In genomic region chr3:168888781-168889180, GRCh38 we compare ENCODE assay signal across 27 cellular contexts.
"Had no signal": no experiment of that assay in that cellular context is flagged by ENCODE, and none has a peak within 500 bp of the region (broad histone marks: within the 10 kb centered on the region; RNA-seq: fewer than 3 reads in every experiment).

No MANE protein-coding gene starts in this region.

- DNase-seq: colonic mucosa; dermis blood vessel endothelial cell; endodermal cell; glutamatergic neuron; islet precursor cell; left ventricle myocardium inferior; lower lobe of right lung; mesenchymal stem cell; midbrain; nucleus accumbens; pancreas; right cardiac atrium; spleen; stimulated activated CD4-positive, alpha-beta T cell treated with anti-CD3 and anti-CD28 coated beads, Interleukin-15, amount 100 ng/mL, for 24 hours; stimulated activated CD4-positive, alpha-beta T cell treated with anti-CD3 and anti-CD28 coated beads, Interleukin-1b, Interleukin-23, amount 100 ng/mL, for 48 hours; stimulated activated CD4-positive, alpha-beta T cell treated with anti-CD3 and anti-CD28 coated beads, Interleukin-4, amount 100 ng/mL, for 24 hours; tibial artery; upper lobe of left lung; uterus had no signal

- H3K9me3 ChIP-seq: colonic mucosa, gastroesophageal sphincter, left ventricle myocardium inferior, lower lobe of right lung, pancreas, spleen, tibial artery, upper lobe of left lung, uterus had no signal

- H3K36me3 Mint-ChIP-seq: natural killer cell treated with Interleukin-12 subunit alpha and Interleukin-12 subunit beta and Interleukin-15 and Interleukin-18, amount 100 ng/mL, for 72 hours; neural progenitor cell; stimulated activated memory B cell treated with anti-CD40 and anti-IgM and Interleukin-4, amounts not matched to agents 10 μg/mL and 1 μg/mL and 100 μg/mL, for 72 hours had no signal

- H3K27ac ChIP-seq: colonic mucosa, gastroesophageal sphincter, left ventricle myocardium inferior, lower lobe of right lung, neural progenitor cell, pancreas, spleen, tibial artery, upper lobe of left lung, uterus had no signal

- H3K9ac ChIP-seq: neural progenitor cell had no signal

- H3K27me3 ChIP-seq: colonic mucosa, gastroesophageal sphincter, neural progenitor cell, pancreas, spleen, tibial artery, upper lobe of left lung, uterus had no signal

- H3K4me3 ChIP-seq: colonic mucosa, gastroesophageal sphincter, left ventricle myocardium inferior, lower lobe of right lung, neural progenitor cell, pancreas, spleen, tibial artery, upper lobe of left lung, uterus had no signal

- H3K4me2 ChIP-seq: neural progenitor cell had no signal

- H3K4me1 ChIP-seq: colonic mucosa, lower lobe of right lung, neural progenitor cell, pancreas, spleen, upper lobe of left lung had no signal

- H3K4me1 Mint-ChIP-seq: neural progenitor cell; stimulated activated memory B cell treated with anti-CD40 and anti-IgM and Interleukin-4, amounts not matched to agents 10 μg/mL and 1 μg/mL and 100 μg/mL, for 72 hours had no signal

- H3K27ac Mint-ChIP-seq: endodermal cell; natural killer cell treated with Interleukin-12 subunit alpha and Interleukin-12 subunit beta and Interleukin-15 and Interleukin-18, amount 100 ng/mL, for 72 hours; neural progenitor cell; progenitor cell of endocrine pancreas; stimulated activated memory B cell treated with anti-CD40 and anti-IgM and Interleukin-4, amounts not matched to agents 10 μg/mL and 1 μg/mL and 100 μg/mL, for 72 hours; stimulated activated naive CD8-positive, alpha-beta T cell treated with anti-CD3 and anti-CD28 coated beads, Interleukin-15, Interleukin-2, amounts not matched to agents 100 ng/mL and 50 ng/mL, for 24 hours had no signal

- H3K4me3 Mint-ChIP-seq: endodermal cell; natural killer cell treated with Interleukin-12 subunit alpha and Interleukin-12 subunit beta and Interleukin-15 and Interleukin-18, amount 100 ng/mL, for 72 hours; neural progenitor cell; stimulated activated memory B cell treated with anti-CD40 and anti-IgM and Interleukin-4, amounts not matched to agents 10 μg/mL and 1 μg/mL and 100 μg/mL, for 72 hours; stimulated activated naive CD8-positive, alpha-beta T cell treated with anti-CD3 and anti-CD28 coated beads, Interleukin-15, Interleukin-2, amounts not matched to agents 100 ng/mL and 50 ng/mL, for 24 hours had no signal

- ATAC-seq: esophagus mucosa; gastroesophageal sphincter; lower lobe of right lung; natural killer cell treated with Interleukin-12 subunit alpha and Interleukin-12 subunit beta and Interleukin-15 and Interleukin-18, amount 100 ng/mL, for 72 hours; pancreas; right cardiac atrium; stimulated activated memory B cell treated with anti-CD40 and anti-IgM and Interleukin-4, amounts not matched to agents 10 μg/mL and 1 μg/mL and 100 μg/mL, for 72 hours had no signal

- H3K36me3 ChIP-seq: colonic mucosa, gastroesophageal sphincter, left ventricle myocardium inferior, lower lobe of right lung, neural progenitor cell, pancreas, spleen, tibial artery, upper lobe of left lung, uterus had no signal

- H3K9me3 Mint-ChIP-seq: endodermal cell; neural progenitor cell; stimulated activated memory B cell treated with anti-CD40 and anti-IgM and Interleukin-4, amounts not matched to agents 10 μg/mL and 1 μg/mL and 100 μg/mL, for 72 hours had no signal

- H3K27me3 Mint-ChIP-seq: natural killer cell treated with Interleukin-12 subunit alpha and Interleukin-12 subunit beta and Interleukin-15 and Interleukin-18, amount 100 ng/mL, for 72 hours; stimulated activated memory B cell treated with anti-CD40 and anti-IgM and Interleukin-4, amounts not matched to agents 10 μg/mL and 1 μg/mL and 100 μg/mL, for 72 hours; stimulated activated naive CD8-positive, alpha-beta T cell treated with anti-CD3 and anti-CD28 coated beads, Interleukin-15, Interleukin-2, amounts not matched to agents 100 ng/mL and 50 ng/mL, for 24 hours had no signal

- H2AFZ ChIP-seq: neural progenitor cell had no signal

- FAIRE-seq: endothelial cell of umbilical vein, pancreas had no signal
